16 cellular contexts compared by ENCODE assay signal in genomic region chr9:85647571-85647970, GRCh38.
A peak's percentile ranks its signal among the peaks of the same experiment; 100 is the strongest.
DNase-seq lines count a peak whose midpoint lies in the region; ATAC-seq and TF ChIP-seq lines count a peak whose summit lies in the region.
"Had no signal": no experiment of that assay in that cellular context is flagged by ENCODE, and none has a peak within 500 bp of the region (broad histone marks: within the 10 kb centered on the region; RNA-seq: fewer than 3 reads in every experiment).

No MANE protein-coding gene starts in this region.

- no peak overlapping the region for H3K27ac ChIP-seq in thyroid gland
- H3K27ac ChIP-seq in naive thymus-derived CD4-positive, alpha-beta T cell (ENCODE audit: low read depth, low read length): no peak overlapping the region
- H3K27ac ChIP-seq: gastroesophageal sphincter, left ventricle myocardium inferior, prostate gland, thoracic aorta had no signal

- POLR2A ChIA-PET in naive thymus-derived CD4-positive, alpha-beta T cell (lab: Charles Lee): no interaction called here

- 97 to 98% methylated on average over 1 of the region's 1 CpG for WGBS in thyroid gland, 2 donors

- no peak overlapping the region for H3K4me3 ChIP-seq in thyroid gland (replicated peaks in 1 of 3)
- no peak overlapping the region for H3K4me3 ChIP-seq in naive thymus-derived CD4-positive, alpha-beta T cell (ENCODE audit: low read length)
- H3K4me3 ChIP-seq: gastroesophageal sphincter, left ventricle myocardium inferior, MG63, prostate gland, thoracic aorta had no signal

- no peak for TF ChIP-seq CTCF in thyroid gland (IDR thresholded peaks at IDR 0.05)

- no peak for TF ChIP-seq POLR2A in thyroid gland (IDR thresholded peaks at IDR 0.05)

- CTCF ChIA-PET in naive thymus-derived CD4-positive, alpha-beta T cell (lab: Charles Lee): no interaction called here

- H3K27me3 Mint-ChIP-seq in naive thymus-derived CD4-positive, alpha-beta T cell: no peaks in the 10 kb centered on the region

- H3K27ac Mint-ChIP-seq in naive thymus-derived CD4-positive, alpha-beta T cell: no peak overlapping the region

- ATAC-seq in GM18861 (IDR thresholded peaks at IDR 0.05; ENCODE audit: unreplicated experiment) (peak; percentile 88), GM21619 (IDR thresholded peaks at IDR 0.05; ENCODE audit: unreplicated experiment) (peak; percentile 76), HG03432 (IDR thresholded peaks at IDR 0.05; ENCODE audit: unreplicated experiment) (peak; percentile 91)
- no peak for ATAC-seq in naive thymus-derived CD4-positive, alpha-beta T cell
- ATAC-seq: gastroesophageal sphincter had no signal

- intact Hi-C loops in thyroid gland (cut with DNase I): no loop called here
- intact Hi-C loops in naive thymus-derived CD4-positive, alpha-beta T cell (cut with micrococcal nuclease): no loop called here

- peaks cover 1 to 53% (median 28%) of the 10 kb centered on the region in 5 donors for H3K36me3 Mint-ChIP-seq in naive thymus-derived CD4-positive, alpha-beta T cell

- H3K4me3 Mint-ChIP-seq in naive thymus-derived CD4-positive, alpha-beta T cell: no peak overlapping the region

- no peaks in the 10 kb centered on the region for H3K36me3 ChIP-seq in thyroid gland
- H3K36me3 ChIP-seq in naive thymus-derived CD4-positive, alpha-beta T cell (ENCODE audit: control insufficient read depth in 2 of 3, insufficient read depth in 3 of 3, low read length in 3 of 3): peaks cover 0 to 10% (median 4%) of the 10 kb centered on the region in 3 experiments
- H3K36me3 ChIP-seq: gastroesophageal sphincter, MG63, prostate gland had no signal

- H3K4me1 Mint-ChIP-seq in naive thymus-derived CD4-positive, alpha-beta T cell: peaks cover 0 to 8% (median 0%) of the 10 kb centered on the region in 7 donors

- no peaks in the 10 kb centered on the region for H3K9me3 Mint-ChIP-seq in naive thymus-derived CD4-positive, alpha-beta T cell

- no peaks in the 10 kb centered on the region for H3K27me3 ChIP-seq in thyroid gland
- no peaks in the 10 kb centered on the region for H3K27me3 ChIP-seq in naive thymus-derived CD4-positive, alpha-beta T cell (ENCODE audit: control insufficient read depth in 2 of 2, insufficient read depth in 2 of 2, low read length in 2 of 2)
- H3K27me3 ChIP-seq: gastroesophageal sphincter, MG63 had no signal

- no peaks in the 10 kb centered on the region for H3K9me3 ChIP-seq in thyroid gland
- no peaks in the 10 kb centered on the region for H3K9me3 ChIP-seq in naive thymus-derived CD4-positive, alpha-beta T cell (ENCODE audit: control insufficient read depth in 2 of 3, low read length in 3 of 3)
- H3K9me3 ChIP-seq: gastroesophageal sphincter, left ventricle myocardium inferior, MG63, prostate gland, thoracic aorta had no signal

- H3K4me1 ChIP-seq in thyroid gland: no peaks in the 10 kb centered on the region
- no peaks in the 10 kb centered on the region for H3K4me1 ChIP-seq in naive thymus-derived CD4-positive, alpha-beta T cell (ENCODE audit: control insufficient read depth in 2 of 2, insufficient read depth in 2 of 2, low read length in 2 of 2)
- H3K4me1 ChIP-seq: gastroesophageal sphincter, left ventricle myocardium inferior, prostate gland had no signal

- DNase-seq in germinal center (ENCODE audit: low spot score) (peak; percentile 10), NCI-H446 treated with DMSO at 0.1 percent for 48 hours (lab: John Stamatoyannopoulos, UW) (no peak), thyroid gland (no peak), NCI-H1436 (lab: John Stamatoyannopoulos, UW) (no peak)
- DNase-seq in naive thymus-derived CD4-positive, alpha-beta T cell: no peak
- DNase-seq: activated CD4-positive, alpha-beta T cell treated with anti-CD3 and anti-CD28 coated beads, Interleukin-2, amount 50 U/mL, for 4 hours; left ventricle myocardium inferior; MG63; NCI-H69; stimulated activated CD4-positive, alpha-beta T cell treated with anti-CD3 and anti-CD28 coated beads, Interleukin-4, amount 100 ng/mL, for 4 hours had no signal
